ENCODE assay signal across 17 cellular contexts in genomic region chr1:162010175-162010506, GRCh38. TPM values are rescaled to one million over a fixed set of nuclear protein-coding genes. Genes with fewer than 3 reads are reported as not detected.
"Had no signal": no experiment of that assay in that cellular context is flagged by ENCODE, and none has a peak within 500 bp of the region (broad histone marks: within the 10 kb centered on the region; RNA-seq: fewer than 3 reads in every experiment).

No MANE protein-coding gene starts in this region.

- H3K4me3 ChIP-seq: cardiac muscle cell, lower lobe of right lung, neural progenitor cell, prostate gland, tibial nerve had no signal

- H3K9ac ChIP-seq: neural progenitor cell had no signal

- H3K4me2 ChIP-seq: neural progenitor cell had no signal

- H3K4me1 ChIP-seq: neural progenitor cell had no signal

- H3K36me3 ChIP-seq: cardiac muscle cell, lower lobe of right lung, neural progenitor cell, prostate gland had no signal

- H3K9me3 ChIP-seq: lower lobe of right lung, prostate gland had no signal

- DNase-seq: activated CD4-positive, alpha-beta T cell treated with anti-CD3 and anti-CD28 coated beads, Interleukin-2, amount 10 ng/mL, durations not matched to agents 7 days and 5 days; activated CD8-positive, alpha-beta memory T cell treated with anti-CD3 and anti-CD28 coated beads, Interleukin-2, amount 10 ng/mL, durations not matched to agents 7 days and 5 days; activated CD8-positive, alpha-beta T cell treated with anti-CD3 and anti-CD28 coated beads for 36 hours; activated effector memory CD4-positive, alpha-beta T cell treated with anti-CD3 and anti-CD28 coated beads, Interleukin-2, amount 50 U/mL, for 16 hours; activated naive CD4-positive, alpha-beta T cell treated with anti-CD3 and anti-CD28 coated beads, Interleukin-2, amount 10 ng/mL, durations not matched to agents 7 days and 5 days; activated T-cell treated with anti-CD3 and anti-CD28 coated beads for 4 hours; kidney; lower lobe of right lung; naive thymus-derived CD4-positive, alpha-beta T cell; stimulated activated CD4-positive, alpha-beta T cell treated with anti-CD3 and anti-CD28 coated beads, Interleukin-12 subunit alpha, Interleukin-12 subunit beta, amount 100 ng/mL, for 4 hours; T-helper 17 cell had no signal

- H3K27me3 ChIP-seq: cardiac muscle cell, neural progenitor cell, tibial nerve had no signal

- H3K27ac ChIP-seq: cardiac muscle cell, epithelial cell of prostate, lower lobe of right lung, neural progenitor cell, prostate gland had no signal

- H2AFZ ChIP-seq: neural progenitor cell had no signal

- ATAC-seq: activated CD4-positive, CD25-positive, alpha-beta regulatory T cell treated with anti-CD3 and anti-CD28 coated beads, Interleukin-2, amount 50 U/mL, for 24 hours; activated CD8-positive, alpha-beta memory T cell treated with anti-CD3 and anti-CD28 coated beads, Interleukin-2, amount 10 ng/mL, durations not matched to agents 7 days and 5 days; activated CD8-positive, alpha-beta T cell treated with anti-CD3 and anti-CD28 coated beads for 36 hours; lower lobe of right lung; naive thymus-derived CD4-positive, alpha-beta T cell; T-helper 17 cell had no signal

RNA-seq across cellular contexts. Expression of gene OLFML2B, which starts 13.5 kb away (rescaled TPM):
- total RNA-seq: activated CD4-positive, alpha-beta T cell treated with anti-CD3 and anti-CD28 coated beads, Interleukin-2, amount 10 ng/mL, durations not matched to agents 7 days and 5 days; activated CD8-positive, alpha-beta memory T cell treated with anti-CD3 and anti-CD28 coated beads, Interleukin-2, amount 10 ng/mL, durations not matched to agents 7 days and 5 days; activated CD8-positive, alpha-beta T cell treated with anti-CD3 and anti-CD28 coated beads for 36 hours; T-helper 17 cell had no signal

RNA-seq across cellular contexts. Expression of gene NOS1AP, which starts 59.4 kb away (rescaled TPM):
- total RNA-seq: activated CD8-positive, alpha-beta memory T cell treated with anti-CD3 and anti-CD28 coated beads, Interleukin-2, amount 10 ng/mL, durations not matched to agents 7 days and 5 days; T-helper 17 cell had no signal
- polyA plus RNA-seq: naive thymus-derived CD4-positive, alpha-beta T cell had no signal
